Comparison of ENCODE assay signal across 8 cellular contexts in the genomic region with DNA sequence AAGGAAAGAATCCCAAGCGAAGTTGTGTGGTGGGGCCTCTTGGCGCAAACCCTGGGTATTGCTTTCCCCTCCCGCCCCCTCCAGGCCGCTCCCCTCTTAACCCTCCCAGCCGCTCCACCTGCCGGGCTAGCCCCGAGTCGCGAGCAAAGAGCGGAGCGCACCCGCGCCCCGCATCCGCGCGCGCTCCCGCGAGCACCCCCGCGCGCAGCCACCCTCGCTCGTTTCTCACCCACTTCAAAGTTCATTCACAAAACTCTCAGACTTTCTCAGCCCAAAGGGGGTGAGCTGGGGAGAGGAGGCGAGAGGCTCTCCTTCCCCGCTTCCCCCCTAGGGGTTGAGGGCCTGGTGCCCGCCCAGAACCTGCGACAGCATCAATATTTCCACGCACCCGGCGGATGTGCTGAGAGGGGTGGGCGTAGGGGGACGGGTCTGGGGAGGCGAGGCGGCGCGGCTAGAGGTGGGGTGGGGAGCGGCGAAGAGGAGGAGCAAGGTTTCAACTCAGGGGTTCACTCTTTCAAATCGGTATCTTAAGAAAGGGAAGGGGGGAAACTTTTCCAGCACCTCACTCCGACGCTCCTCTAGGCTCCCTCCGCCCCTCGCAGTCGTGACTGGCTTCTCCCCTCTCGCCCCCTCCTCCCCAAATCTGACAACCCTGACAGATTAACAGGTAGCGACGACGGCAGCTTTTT. TPM values are rescaled to one million over a fixed set of nuclear protein-coding genes. Genes with fewer than 3 reads are reported as not detected.
DNase-seq lines count a peak whose midpoint lies in the region; ATAC-seq, FAIRE-seq and TF ChIP-seq lines count a peak whose summit lies in the region.

No MANE protein-coding gene starts in this region.

- H3K27me3 ChIP-seq in lung (ENCODE audit: control insufficient read depth, insufficient read depth), result no peaks in the 10 kb centered on the region

- DNase-seq in GM12892 (ENCODE audit: insufficient read length) (peak; percentile 31), NCI-H226 (peak; percentile 7), dermis blood vessel endothelial cell (peak; percentile 86), lung (ENCODE audit: low spot score) (peak; percentile 76)
- peak; percentile 47 to 51 for DNase-seq in activated CD4-positive, alpha-beta T cell treated with anti-CD3 and anti-CD28 coated beads, Interleukin-2, amount 50 U/mL, for 24 hours (ENCODE audit: low read depth in 1 of 2, low spot score in 1 of 2)
- DNase-seq in stimulated activated CD4-positive, alpha-beta T cell treated with anti-CD3 and anti-CD28 coated beads, TNF-alpha, amount 100 ng/mL, for 24 hours (ENCODE audit: low read depth in 3 of 3), result peak; percentile 38 to 71 (median 58)

- TF ChIP-seq POLR2A in GM12892 (IDR thresholded peaks at IDR 0.05; ENCODE audit: low read depth, low read length), result no peak

- H3K4me3 ChIP-seq in lung, result peak overlapping the region; percentile 76

- FAIRE-seq in GM12892 (lab: Jason Lieb, UNC), result no peak

- peak overlapping the region; percentile 95 to 98 for H3K27ac ChIP-seq in lung (ENCODE audit: low read depth in 1 of 2, low read length in 1 of 2)

- H3K9me3 ChIP-seq in lung (ENCODE audit: control insufficient read depth in 2 of 2, insufficient read depth in 1 of 2, low read length in 1 of 2), result no peaks in the 10 kb centered on the region

- no peak for ATAC-seq in lung (ENCODE audit: insufficient read depth, low FRiP score)
- no peak for ATAC-seq in GM18870 (IDR thresholded peaks at IDR 0.05; ENCODE audit: unreplicated experiment)
- ATAC-seq in GM19395 (IDR thresholded peaks at IDR 0.05; ENCODE audit: unreplicated experiment), result no peak

- no peaks in the 10 kb centered on the region for H3K4me1 ChIP-seq in lung (ENCODE audit: control insufficient read depth in 2 of 2, insufficient read depth in 2 of 2, low read length in 2 of 2)

- no peak for TF ChIP-seq CTCF in lung (IDR thresholded peaks at IDR 0.05; ENCODE audit: control extremely low read depth, extremely low read depth)

- WGBS in lung, 2 donors, result 0% methylated on average over 48 to 50 of the region's 50 CpGs

- H3K36me3 ChIP-seq in lung (ENCODE audit: control insufficient read depth in 2 of 2, insufficient read depth in 2 of 2, low read length in 2 of 2), result no peaks in the 10 kb centered on the region

RNA-seq across cellular contexts. Expression of gene MAML3, which starts 1.8 kb away (rescaled TPM):
- polyA plus RNA-seq in GM12892 (2012; ENCODE audit: missing spikeins), result not detected
- total RNA-seq in dermis blood vessel endothelial cell, result 5.6 and 7.7 TPM in 2 replicates
- 10 to 100 TPM; 12.8 to 16.4 TPM for total RNA-seq in lung
- 1 to 10 TPM; 3.0 to 4.1 TPM for polyA plus RNA-seq in lung

Comparison
In these comparisons a context has a peak if more than half of its experiments do, and no peak if none do; other contexts are left out.
1. DNase-seq: peak in every context shown above with its lines; median percentile 86 in dermis blood vessel endothelial cell; 76 in lung; 58 in stimulated activated CD4-positive, alpha-beta T cell treated with anti-CD3 and anti-CD28 coated beads, TNF-alpha, amount 100 ng/mL, for 24 hours; 49 in activated CD4-positive, alpha-beta T cell treated with anti-CD3 and anti-CD28 coated beads, Interleukin-2, amount 50 U/mL, for 24 hours; 31 in GM12892; 7 in NCI-H226.